5 cellular contexts compared by ENCODE assay signal in the genomic region with DNA sequence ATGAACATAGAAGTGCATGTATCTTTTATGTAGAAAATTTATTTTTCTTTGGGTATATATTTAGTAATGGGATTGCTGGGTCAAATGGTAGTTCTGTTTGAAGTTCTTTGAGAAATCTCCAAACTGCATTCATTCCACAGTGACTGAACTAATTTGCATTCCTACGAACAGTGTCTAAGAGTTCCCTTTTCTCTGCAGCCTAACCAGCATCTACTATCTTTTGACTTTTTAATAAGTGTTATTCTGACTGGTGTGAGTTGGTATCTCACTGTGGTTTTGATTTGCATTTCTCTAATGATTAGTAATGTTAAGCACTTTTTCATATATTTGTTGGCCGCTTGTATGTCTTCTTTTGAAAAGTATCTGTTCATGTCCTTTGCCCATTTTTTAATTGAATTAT.
DNase-seq lines count a peak whose midpoint lies in the region; ATAC-seq, FAIRE-seq and TF ChIP-seq lines count a peak whose summit lies in the region.
"Not testable (repeated sequence)": the region's sequence is repeated elsewhere in the genome, so short reads cannot be mapped to it uniquely, and the experiment has no call there.

No MANE protein-coding gene starts in this region.

- not testable (repeated sequence) for FAIRE-seq in GM12878 (lab: Jason Lieb, UNC)

- H3K4me1 ChIP-seq in GM12878 (ENCODE audit: control insufficient read depth, insufficient read depth, low read length): not testable (repeated sequence)

- TF ChIP-seq CTCF in GM12878 (IDR thresholded peaks at IDR 0.05 in 2 of 3, conservative IDR thresholded peaks at IDR 0.05 in 1 of 3; ENCODE audit: control insufficient read depth in 2 of 3, extremely low read depth in 1 of 3, insufficient read depth in 1 of 3, low read depth in 3 of 3, low read length in 3 of 3): not testable (repeated sequence)

- not testable (repeated sequence) for H2AFZ ChIP-seq in GM12878 (ENCODE audit: control insufficient read depth, low read depth, low read length)

- not testable (repeated sequence) for TF ChIP-seq RAD21 in GM12878 (IDR thresholded peaks at IDR 0.05; ENCODE audit: insufficient read depth, low read depth, low read length)

- WGBS in GM12878 (ENCODE audit: insufficient coverage, insufficient replicate concordance, low lambda C conversion rate, missing lambda C conversion rate): 22% methylated on average over 2 of the region's 2 CpGs

- not testable (repeated sequence) for H3K9me3 ChIP-seq in GM12878 (replicated peaks; ENCODE audit: control insufficient read depth, insufficient read depth, low read length)

- POLR2A ChIA-PET in GM12878 (lab: Charles Lee): not testable (repeated sequence)

- DNase-seq in GM12878 (ENCODE audit: low read depth, low spot score): not testable (repeated sequence)

- not testable (repeated sequence) for H4K20me1 ChIP-seq in GM12878 (ENCODE audit: control insufficient read depth, insufficient read depth)

- TF ChIP-seq EP300 in GM12878 (IDR thresholded peaks at IDR 0.05; ENCODE audit: borderline replicate concordance in 1 of 2, control insufficient read depth in 1 of 2, low read depth in 2 of 2, low read length in 2 of 2): not testable (repeated sequence)

- intact Hi-C loops in GM12878 (cut with micrococcal nuclease; ENCODE audit: unreplicated experiment): not testable (repeated sequence)

- not testable (repeated sequence) for H3K4me2 ChIP-seq in GM12878 (ENCODE audit: control insufficient read depth, insufficient read depth)

- SMC1A ChIA-PET in GM12878 (lab: Charles Lee; ENCODE audit: uncharacterized antibody, unreplicated experiment): not testable (repeated sequence)

- in situ Hi-C loops in GM12878 (cut with MboI): not testable (repeated sequence)

- not testable (repeated sequence) for H3K27ac ChIP-seq in GM12878 (ENCODE audit: control insufficient read depth, insufficient read depth)

- not testable (repeated sequence) for H3K27me3 ChIP-seq in GM12878 (replicated peaks in 1 of 2; ENCODE audit: control insufficient read depth in 2 of 2, insufficient read depth in 2 of 2, low read length in 1 of 2)

- ATAC-seq in GM18867 (IDR thresholded peaks at IDR 0.05; ENCODE audit: unreplicated experiment) (peak; percentile 68), GM19324 (IDR thresholded peaks at IDR 0.05; ENCODE audit: low FRiP score, unreplicated experiment) (peak; percentile 54), GM19463 (IDR thresholded peaks at IDR 0.05; ENCODE audit: unreplicated experiment) (peak; percentile 53), HG03354 (IDR thresholded peaks at IDR 0.05; ENCODE audit: poor library complexity, severe bottlenecking, unreplicated experiment) (peak; percentile 53), GM12878 (peak; percentile 69)

- not testable (repeated sequence) for H3K9ac ChIP-seq in GM12878 (ENCODE audit: control insufficient read depth, insufficient read depth, low read length)

- H3K79me2 ChIP-seq in GM12878 (ENCODE audit: control insufficient read depth, insufficient read depth, low read length): not testable (repeated sequence)

- BruUV-seq in GM12878 (replicated peaks; lab: Mats Ljungman, UMichigan): not testable (repeated sequence)

- TF ChIP-seq POLR2A in GM12878 (IDR thresholded peaks at IDR 0.05; ENCODE audit: low read depth, low read length): not testable (repeated sequence)

- CTCF ChIA-PET in GM12878 (lab: Yijun Ruan, JAX): not testable (repeated sequence)

- H3K4me3 ChIP-seq in GM12878: not testable (repeated sequence)

- H3K36me3 ChIP-seq in GM12878 (ENCODE audit: control insufficient read depth in 2 of 2, insufficient read depth in 2 of 2, low read length in 1 of 2): not testable (repeated sequence)

- RAD21 ChIA-PET in GM12878 (lab: Charles Lee; ENCODE audit: unreplicated experiment): not testable (repeated sequence)

TF ChIP-seq in GM12878, 131 proteins besides CTCF, POLR2A, EP300 and RAD21:
- 0 out of 2 replicates have a peak, but pooled peaks have one; percentile 11 for TF ChIP-seq MTA2 (IDR thresholded peaks at IDR 0.05; ENCODE audit: low read depth)
